20 cellular contexts compared by ENCODE assay signal in the genomic region with DNA sequence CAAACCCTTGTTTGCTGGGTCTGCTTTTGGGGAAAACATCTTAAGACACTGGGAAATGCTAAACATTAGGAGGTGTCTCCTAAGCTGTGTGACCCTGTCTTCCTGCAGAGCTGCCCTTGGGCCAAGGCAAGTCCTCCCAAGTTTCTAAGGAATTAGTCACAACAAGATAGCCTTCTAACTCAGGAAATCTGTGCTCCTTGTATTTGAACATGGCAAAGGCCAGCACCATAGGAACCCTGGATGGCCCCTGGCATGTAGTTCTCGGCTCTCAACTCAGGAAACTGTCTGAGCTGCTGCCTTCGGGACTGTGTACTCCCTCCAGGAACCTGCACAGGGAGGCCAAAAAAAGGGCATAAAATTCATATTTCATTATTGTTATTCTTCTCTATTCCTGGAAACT. TPM values are rescaled to one million over a fixed set of nuclear protein-coding genes. Genes with fewer than 3 reads are reported as not detected.
DNase-seq lines count a peak whose midpoint lies in the region; ATAC-seq, FAIRE-seq and TF ChIP-seq lines count a peak whose summit lies in the region.
"Had no signal": no experiment of that assay in that cellular context is flagged by ENCODE, and none has a peak within 500 bp of the region (broad histone marks: within the 10 kb centered on the region; RNA-seq: fewer than 3 reads in every experiment).

No MANE protein-coding gene starts in this region.

- no peaks in the 10 kb centered on the region for H3K9me1 ChIP-seq in endothelial cell of umbilical vein (replicated peaks; ENCODE audit: control insufficient read depth, extremely low read depth, insufficient read depth, low read length)

- H3K27me3 ChIP-seq in Panc1 (ENCODE audit: control insufficient read depth, insufficient read depth, low read length) (no peaks in the 10 kb centered on the region), endothelial cell of umbilical vein (ENCODE audit: control insufficient read depth in 2 of 2, insufficient read depth in 2 of 2, low read length in 2 of 2) (no peaks in the 10 kb centered on the region), osteoblast (ENCODE audit: insufficient read depth, low read length) (no peaks in the 10 kb centered on the region), small intestine (ENCODE audit: control insufficient read depth in 2 of 2, insufficient read depth in 2 of 2, low read length in 2 of 2) (no peaks in the 10 kb centered on the region)
- H3K27me3 ChIP-seq: SJSA1 had no signal

- no peak overlapping the region for H3K4me3 ChIP-seq in Panc1 (ENCODE audit: low read depth in 2 of 2, low read length in 2 of 2)
- no peak overlapping the region for H3K4me3 ChIP-seq in endothelial cell of umbilical vein (replicated peaks in 1 of 3; ENCODE audit: insufficient read depth in 1 of 3, low read depth in 1 of 3, low read length in 3 of 3)
- H3K4me3 ChIP-seq in osteoblast (ENCODE audit: insufficient read depth, low read length), result no peak overlapping the region
- H3K4me3 ChIP-seq in small intestine (ENCODE audit: low read depth in 1 of 2, low read length in 2 of 2), result no peak overlapping the region
- H3K4me3 ChIP-seq: SJSA1 had no signal

- H2AFZ ChIP-seq in endothelial cell of umbilical vein (ENCODE audit: low read depth, low read length) (no peak overlapping the region), osteoblast (ENCODE audit: low read length) (no peak overlapping the region)

- no peak overlapping the region for H3K9ac ChIP-seq in endothelial cell of umbilical vein (replicated peaks; ENCODE audit: extremely low read depth, insufficient read depth, low read length)

- POLR2A ChIA-PET in Panc1 (lab: Charles Lee), result no interaction called here
- POLR2A ChIA-PET in endothelial cell of umbilical vein (lab: Charles Lee), result interaction anchor here (0.5 kb wide), 1 partner anchor 21 kb away, joined by 3 read pairs; no protein-coding TSS in a partner anchor

- H3K36me3 ChIP-seq in Panc1 (ENCODE audit: control insufficient read depth, insufficient read depth, low read length) (no peaks in the 10 kb centered on the region), endothelial cell of umbilical vein (ENCODE audit: control insufficient read depth in 2 of 2, extremely low read depth in 1 of 2, insufficient read depth in 2 of 2, low read length in 2 of 2) (no peaks in the 10 kb centered on the region), osteoblast (ENCODE audit: insufficient read depth, low read length) (no peaks in the 10 kb centered on the region), small intestine (ENCODE audit: control insufficient read depth in 2 of 2, insufficient read depth in 2 of 2, low read length in 2 of 2) (no peaks in the 10 kb centered on the region)
- H3K36me3 ChIP-seq: SJSA1 had no signal

- in situ Hi-C loops in Panc1 (cut with HindIII; ENCODE audit: low pct_unique_long_range_greater_than_20kb, low sequenced_read_pairs), result no loop called here

- no peaks in the 10 kb centered on the region for H3K9me3 ChIP-seq in Panc1 (ENCODE audit: control insufficient read depth, insufficient read depth, low read depth, low read length)
- no peaks in the 10 kb centered on the region for H3K9me3 ChIP-seq in endothelial cell of umbilical vein (replicated peaks; ENCODE audit: control insufficient read depth, insufficient read depth, low read length)
- no peaks in the 10 kb centered on the region for H3K9me3 ChIP-seq in osteoblast (ENCODE audit: low read depth, low read length)
- H3K9me3 ChIP-seq in small intestine (ENCODE audit: control insufficient read depth, low read depth), result no peaks in the 10 kb centered on the region
- H3K9me3 ChIP-seq: SJSA1 had no signal

- no peak for TF ChIP-seq CTCF in Panc1 (IDR thresholded peaks at IDR 0.05)
- no peak for TF ChIP-seq CTCF in endothelial cell of umbilical vein (IDR thresholded peaks at IDR 0.05; ENCODE audit: extremely low read depth in 1 of 2, insufficient read depth in 1 of 2, low read depth in 1 of 2, low read length in 2 of 2)
- no peak for TF ChIP-seq CTCF in osteoblast (IDR thresholded peaks at IDR 0.05; ENCODE audit: extremely low read depth, low read depth, low read length)

- FAIRE-seq in endothelial cell of umbilical vein (lab: Jason Lieb, UNC) (peak; percentile 99), small intestine (lab: Jason Lieb, UNC) (no peak)
- FAIRE-seq: GM18507 had no signal

- no peak for TF ChIP-seq POLR2A in endothelial cell of umbilical vein (IDR thresholded peaks at IDR 0.05; ENCODE audit: low read depth, low read length)

- H3K79me2 ChIP-seq in endothelial cell of umbilical vein (ENCODE audit: control insufficient read depth, insufficient read depth, low read length) (no peaks in the 10 kb centered on the region), osteoblast (ENCODE audit: insufficient read depth, low read length) (no peaks in the 10 kb centered on the region)

- H3K4me1 ChIP-seq in Panc1 (ENCODE audit: control insufficient read depth, insufficient read depth, low read length), result peaks cover 21% of the 10 kb centered on the region
- peaks cover 29% of the 10 kb centered on the region for H3K4me1 ChIP-seq in endothelial cell of umbilical vein (ENCODE audit: control insufficient read depth, extremely low read depth, insufficient read depth, low read length)
- peaks cover 23% of the 10 kb centered on the region for H3K4me1 ChIP-seq in osteoblast (ENCODE audit: insufficient read depth, low read length)
- no peaks in the 10 kb centered on the region for H3K4me1 ChIP-seq in small intestine (ENCODE audit: control insufficient read depth in 2 of 2, insufficient read depth in 1 of 2, low read depth in 1 of 2, low read length in 1 of 2)

- dilution Hi-C loops in endothelial cell of umbilical vein (cut with MboI; ENCODE audit: extremely low pct_ligation_motif_present, low sequenced_read_pairs), result no loop called here

- intact Hi-C loops in Panc1 (cut with micrococcal nuclease; ENCODE audit: unreplicated experiment) (no loop called here), endothelial cell of umbilical vein (cut with micrococcal nuclease) (loop anchor here (1.0 to 2.0 kb wide), 2 partner anchors 9 to 29 kb away; no protein-coding TSS in a partner anchor)

- H3K4me2 ChIP-seq in endothelial cell of umbilical vein (ENCODE audit: insufficient read depth, low read length), result peak overlapping the region; percentile 65
- H3K4me2 ChIP-seq in osteoblast (ENCODE audit: insufficient read depth, low read length), result no peak overlapping the region

- DNase-seq in AG20443 (ENCODE audit: low spot score) (peak; percentile 58), Panc1 (ENCODE audit: low read depth, low spot score) (no peak), endothelial cell of umbilical vein (ENCODE audit: low read depth, low spot score) (peak; percentile 69), osteoblast (ENCODE audit: insufficient read length, low spot score, missing footprints) (peak; percentile 78), small intestine (no peak), HPDE6-E6E7 (ENCODE audit: extremely low spot score) (no peak)
- DNase-seq: ACHN; activated CD4-positive, alpha-beta T cell treated with anti-CD3 and anti-CD28 coated beads for 1 hour; CD4-positive, alpha-beta memory T cell; cortex of kidney; DMS79; immature natural killer cell; NCI-H1930; NCI-H510A treated with DMSO at 0.1 percent for 48 hours; nephron progenitor cell; retina had no signal

- CTCF ChIA-PET in Panc1 (lab: Charles Lee) (no interaction called here), endothelial cell of umbilical vein (lab: Charles Lee) (interaction anchor here (0.6 to 4.1 kb wide), 10 partner anchors 9 to 144 kb away, joined by 3 to 33 read pairs (median 4); a partner anchor contains a TSS)

- H4K20me1 ChIP-seq in endothelial cell of umbilical vein (replicated peaks; ENCODE audit: control insufficient read depth, extremely low read depth, insufficient read depth, low read length), result no peaks in the 10 kb centered on the region
- H4K20me1 ChIP-seq in osteoblast (ENCODE audit: insufficient read depth, low read length), result no peaks in the 10 kb centered on the region

- H3K27ac ChIP-seq in Panc1 (ENCODE audit: low read length), result peak overlapping the region; percentile 1; the same call in 1 of the 2 replicates
- H3K27ac ChIP-seq in endothelial cell of umbilical vein (ENCODE audit: insufficient read depth, low read depth, low read length), result peak overlapping the region; percentile 51
- no peak overlapping the region for H3K27ac ChIP-seq in osteoblast (ENCODE audit: low read depth, low read length)
- H3K27ac ChIP-seq in small intestine (ENCODE audit: low read depth in 1 of 2, low read length in 1 of 2), result no peak overlapping the region
- H3K27ac ChIP-seq: SJSA1 had no signal

- ATAC-seq in Panc1 (peak; percentile 44; the same call in 1 of the 2 replicates), GM19397 (IDR thresholded peaks at IDR 0.05; ENCODE audit: unreplicated experiment) (no peak), GM18519 (IDR thresholded peaks at IDR 0.05; ENCODE audit: low FRiP score, unreplicated experiment) (no peak)

- 80 to 90% (median 89%) methylated on average over 2 of the region's 2 CpGs for WGBS in small intestine, 3 donors

- BruUV-seq in Panc1 (replicated peaks; lab: Mats Ljungman, UMichigan) (no TSS peak), endothelial cell of umbilical vein (replicated peaks; lab: Mats Ljungman, UMichigan) (no TSS peak)

TF ChIP-seq in endothelial cell of umbilical vein, 7 proteins besides CTCF, POLR2A, EP300 and RAD21 (continues in another document):
- TF ChIP-seq POLR2AphosphoS5 (IDR thresholded peaks at IDR 0.05; ENCODE audit: insufficient read depth, low read depth, low read length) (peak; percentile 69), FOS (IDR thresholded peaks at IDR 0.05; ENCODE audit: borderline replicate concordance, insufficient read depth, low read length) (peak; percentile 55), EZH2 (IDR thresholded peaks at IDR 0.05; ENCODE audit: borderline replicate concordance, low read depth, low read length, severe bottlenecking) (no peak), MYC (IDR thresholded peaks at IDR 0.05; ENCODE audit: low read depth, low read length) (no peak)
- TF ChIP-seq, protein P1, sequence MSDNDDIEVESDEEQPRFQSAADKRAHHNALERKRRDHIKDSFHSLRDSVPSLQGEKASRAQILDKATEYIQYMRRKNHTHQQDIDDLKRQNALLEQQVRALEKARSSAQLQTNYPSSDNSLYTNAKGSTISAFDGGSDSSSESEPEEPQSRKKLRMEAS (IDR thresholded peaks at IDR 0.05; ENCODE audit: insufficient read depth, insufficient read length), result no peak

RNA-seq across cellular contexts. Expression of a gene that starts 37.6 kb away (rescaled TPM):
- total RNA-seq in Panc1 (2021; ENCODE audit: unreplicated experiment) (69.8 TPM), endothelial cell of umbilical vein (264 and 268 TPM in 2 replicates), osteoblast (493 and 546 TPM in 2 replicates)
- 71.3 TPM for polyA plus RNA-seq in Panc1 (2012; ENCODE audit: insufficient read length)
- polyA plus RNA-seq in endothelial cell of umbilical vein (208 and 209 TPM in 2 replicates), small intestine (1 to 10 TPM in 1 of 3 donors, under 1 TPM in 2; 0.22 to 1.8 (median 0.54) TPM)
- polyA plus RNA-seq in endothelial cell of umbilical vein (2011; cell fraction: cytosol; rRNA removed), result 182 and 200 TPM in 2 replicates
- 302 and 337 TPM in 2 replicates for polyA plus RNA-seq in endothelial cell of umbilical vein (2011; cell fraction: nucleus; rRNA removed)
- polyA plus RNA-seq in endothelial cell of umbilical vein (2012), result 319 and 426 TPM in 2 replicates
- 357 and 369 TPM in 2 replicates for polyA minus RNA-seq in endothelial cell of umbilical vein
- polyA minus RNA-seq in endothelial cell of umbilical vein (2011; cell fraction: cytosol; rRNA and poly(A)+ RNA removed), result not detected
- polyA minus RNA-seq in endothelial cell of umbilical vein (2011; cell fraction: nucleus; rRNA and poly(A)+ RNA removed), result 150 and 213 TPM in 2 replicates

Comparison
In these comparisons a context has a peak if more than half of its experiments do, and no peak if none do; other contexts are left out.
1. DNase-seq: peak in AG20443 (single experiment), endothelial cell of umbilical vein (single experiment) and osteoblast (single experiment); none in Panc1 (single experiment), small intestine (single experiment) and HPDE6-E6E7 (single experiment).
2. H3K27ac ChIP-seq: peak in Panc1 (single experiment) and endothelial cell of umbilical vein (single experiment); none in osteoblast (single experiment) and small intestine (0 of 2).